ENCODE assay signal across 25 cellular contexts in genomic region chr1:178714453-178714852, GRCh38. TPM values are rescaled to one million over a fixed set of nuclear protein-coding genes. Genes with fewer than 3 reads are reported as not detected.
A peak's percentile ranks its signal among the peaks of the same experiment; 100 is the strongest.
DNase-seq lines count a peak whose midpoint lies in the region; ATAC-seq, FAIRE-seq and TF ChIP-seq lines count a peak whose summit lies in the region.
"Had no signal": no experiment of that assay in that cellular context is flagged by ENCODE, and none has a peak within 500 bp of the region (broad histone marks: within the 10 kb centered on the region; RNA-seq: fewer than 3 reads in every experiment).

No MANE protein-coding gene starts in this region.

- in situ Hi-C loops in HepG2 (cut with HindIII; ENCODE audit: extremely low pct_ligation_motif_present, low pct_unique_long_range_greater_than_20kb) = no loop called here

- H3K79me1 ChIP-seq in mesenchymal stem cell (replicated peaks; ENCODE audit: low read length, poor library complexity, severe bottlenecking) = no peaks in the 10 kb centered on the region

- no peak overlapping the region for H3K23ac ChIP-seq in mesenchymal stem cell (ENCODE audit: low read length in 2 of 2)

- no peaks in the 10 kb centered on the region for H3K9me2 ChIP-seq in OCI-LY1 (ENCODE audit: low read depth, low read length)

- H4K8ac ChIP-seq in mesenchymal stem cell (ENCODE audit: low read length) = no peak overlapping the region

- H3K27ac ChIP-seq in HepG2 (ENCODE audit: extremely low read length, insufficient read depth, low read length) (no peak overlapping the region), right lobe of liver (no peak overlapping the region), OCI-LY1 (ENCODE audit: low read depth, low read length, poor library complexity, severe bottlenecking) (peak overlapping the region; percentile 21), mesenchymal stem cell (ENCODE audit: low read length, poor library complexity, severe bottlenecking) (no peak overlapping the region), left lung (no peak overlapping the region)
- H3K27ac ChIP-seq: 22Rv1; A549; BLaER1 treated with 17β-estradiol and CSF1 and Interleukin-3, amounts not matched to agents 10 nM and 100 nM had no signal

- H3K9me3 ChIP-seq in HepG2 (ENCODE audit: low read length) = no peaks in the 10 kb centered on the region
- H3K9me3 ChIP-seq in right lobe of liver = no peaks in the 10 kb centered on the region
- no peaks in the 10 kb centered on the region for H3K9me3 ChIP-seq in OCI-LY1 (ENCODE audit: low read length)
- no peaks in the 10 kb centered on the region for H3K9me3 ChIP-seq in mesenchymal stem cell (ENCODE audit: control insufficient read depth, low read length)
- no peaks in the 10 kb centered on the region for H3K9me3 ChIP-seq in left lung
- H3K9me3 ChIP-seq: A549; BE2C; BLaER1 treated with 17β-estradiol and CSF1 and Interleukin-3, amounts not matched to agents 10 nM and 100 nM; HAP-1 had no signal

- H3K4me2 ChIP-seq in HepG2 (ENCODE audit: low read depth, low read length) (no peak overlapping the region), OCI-LY1 (ENCODE audit: low read length) (no peak overlapping the region), mesenchymal stem cell (ENCODE audit: low read length, poor library complexity, severe bottlenecking) (no peak overlapping the region)
- H3K4me2 ChIP-seq: A549; BLaER1 treated with 17β-estradiol and CSF1 and Interleukin-3, amounts not matched to agents 10 nM and 100 nM; GM23338 had no signal

- no peak overlapping the region for H3K4me3 ChIP-seq in HepG2 (replicated peaks in 1 of 3; ENCODE audit: insufficient read depth in 1 of 3, low read depth in 2 of 3, low read length in 3 of 3)
- no peak overlapping the region for H3K4me3 ChIP-seq in right lobe of liver
- H3K4me3 ChIP-seq in OCI-LY1 (ENCODE audit: low read depth, low read length, poor library complexity, severe bottlenecking) = no peak overlapping the region
- H3K4me3 ChIP-seq in mesenchymal stem cell (ENCODE audit: insufficient read depth in 1 of 2, low read depth in 1 of 2, low read length in 2 of 2) = no peak overlapping the region
- H3K4me3 ChIP-seq in left lung = no peak overlapping the region
- H3K4me3 ChIP-seq: A549; BLaER1 treated with 17β-estradiol and CSF1 and Interleukin-3, amounts not matched to agents 10 nM and 100 nM; GM23338; HAP-1 had no signal

- peak overlapping the region; percentile 37 for H2AK5ac ChIP-seq in mesenchymal stem cell (ENCODE audit: low read length, severe bottlenecking)

- BruUV-seq in HepG2 (replicated peaks; lab: Mats Ljungman, UMichigan) = no TSS peak

- no peak overlapping the region for H2BK120ac ChIP-seq in mesenchymal stem cell (ENCODE audit: low read depth, low read length)

- H3K14ac ChIP-seq in mesenchymal stem cell (ENCODE audit: low read length in 2 of 2) = no peak overlapping the region

- TF ChIP-seq CTCF in HepG2 (CRISPR knock-in tag; IDR thresholded peaks at IDR 0.05) (no peak), right lobe of liver (IDR thresholded peaks at IDR 0.05) (no peak), OCI-LY1 (IDR thresholded peaks at IDR 0.05; ENCODE audit: low read length) (no peak), left lung (IDR thresholded peaks at IDR 0.05) (no peak)

- CTCF ChIA-PET in HepG2 (lab: Yijun Ruan, JAX; ENCODE audit: low intra/inter-chr PET ratio, low total read pairs) = no interaction called here

- H3K18ac ChIP-seq in mesenchymal stem cell (ENCODE audit: low read depth in 1 of 2, low read length in 2 of 2) = no peak overlapping the region

- H3K9ac ChIP-seq in HepG2 (ENCODE audit: insufficient read depth, low read depth, low read length) (no peak overlapping the region), OCI-LY1 (ENCODE audit: low read length) (no peak overlapping the region), mesenchymal stem cell (ENCODE audit: low read length) (no peak overlapping the region)
- H3K9ac ChIP-seq: BLaER1 treated with 17β-estradiol and CSF1 and Interleukin-3, amounts not matched to agents 10 nM and 100 nM had no signal

- H2BK12ac ChIP-seq in mesenchymal stem cell (ENCODE audit: low read length in 2 of 2) = no peak overlapping the region

- TF ChIP-seq RAD21 in HepG2 (CRISPR knock-in tag; IDR thresholded peaks at IDR 0.05) = no peak

- H3K36me3 ChIP-seq in HepG2 (replicated peaks in 1 of 2; ENCODE audit: control insufficient read depth in 1 of 2, insufficient read depth in 2 of 2, low read length in 2 of 2) = no peaks in the 10 kb centered on the region
- no peaks in the 10 kb centered on the region for H3K36me3 ChIP-seq in right lobe of liver
- H3K36me3 ChIP-seq in OCI-LY1 (ENCODE audit: insufficient read depth, low read length) = peaks cover 4% of the 10 kb centered on the region; the same call in 1 of the 2 replicates
- H3K36me3 ChIP-seq in mesenchymal stem cell (ENCODE audit: control insufficient read depth in 1 of 2, insufficient read depth in 2 of 2, low read depth in 1 of 2, low read length in 2 of 2) = no peaks in the 10 kb centered on the region
- H3K36me3 ChIP-seq in left lung = no peaks in the 10 kb centered on the region
- H3K36me3 ChIP-seq: BE2C; BLaER1 treated with 17β-estradiol and CSF1 and Interleukin-3, amounts not matched to agents 10 nM and 100 nM; HAP-1 had no signal

- intact Hi-C loops in HepG2 (cut with micrococcal nuclease; ENCODE audit: unreplicated experiment) (no loop called here), right lobe of liver (cut with DNase I) (no loop called here), left lung (cut with DNase I) (no loop called here)

- POLR2A ChIA-PET in HepG2 (lab: Yijun Ruan, JAX) = no interaction called here

- H3K4me1 ChIP-seq in HepG2 (ENCODE audit: insufficient read depth, low read length) (peaks cover 10% of the 10 kb centered on the region; the same call in 1 of the 2 replicates), right lobe of liver (no peaks in the 10 kb centered on the region), OCI-LY1 (ENCODE audit: insufficient read depth, low read length, severe bottlenecking) (peaks cover 43% of the 10 kb centered on the region), mesenchymal stem cell (ENCODE audit: control insufficient read depth, insufficient read depth, low read depth, low read length) (peaks cover 7% of the 10 kb centered on the region), left lung (no peaks in the 10 kb centered on the region)
- H3K4me1 ChIP-seq: A549; BE2C; BLaER1 treated with 17β-estradiol and CSF1 and Interleukin-3, amounts not matched to agents 10 nM and 100 nM; HAP-1 had no signal

- H3K79me2 ChIP-seq in HepG2 (ENCODE audit: insufficient read depth, low read length) (no peaks in the 10 kb centered on the region), OCI-LY1 (ENCODE audit: insufficient read depth, low read length) (no peaks in the 10 kb centered on the region)

- no peak for TF ChIP-seq POLR2A in HepG2 (IDR thresholded peaks at IDR 0.05; ENCODE audit: insufficient read depth in 1 of 2, low read depth in 2 of 2, low read length in 2 of 2)
- no peak for TF ChIP-seq POLR2A in right lobe of liver (IDR thresholded peaks at IDR 0.05)

- no peak for TF ChIP-seq EP300 in HepG2 (IDR thresholded peaks at IDR 0.05; ENCODE audit: low read depth in 2 of 2, low read length in 2 of 2)
- TF ChIP-seq EP300 in HepG2 (CRISPR knock-in tag; IDR thresholded peaks at IDR 0.05; ENCODE audit: borderline replicate concordance) = no peak

- ATAC-seq in HepG2 (no peak), right lobe of liver (no peak), left lung (no peak)
- ATAC-seq: A549, GM23338 had no signal

- H3K27me3 ChIP-seq in HepG2 (ENCODE audit: control insufficient read depth in 1 of 2, insufficient read depth in 2 of 2, low read length in 2 of 2) (no peaks in the 10 kb centered on the region; a peak in 2 of 5 replicates), right lobe of liver (no peaks in the 10 kb centered on the region), OCI-LY1 (ENCODE audit: insufficient read depth, low read length) (no peaks in the 10 kb centered on the region), mesenchymal stem cell (ENCODE audit: control insufficient read depth in 1 of 2, insufficient read depth in 1 of 2, low read length in 2 of 2) (no peaks in the 10 kb centered on the region), left lung (no peaks in the 10 kb centered on the region)
- H3K27me3 ChIP-seq: BE2C; BLaER1 treated with 17β-estradiol and CSF1 and Interleukin-3, amounts not matched to agents 10 nM and 100 nM had no signal

- H2AFZ ChIP-seq in HepG2 (ENCODE audit: low read length) (no peak overlapping the region), OCI-LY1 (ENCODE audit: low read length) (no peak overlapping the region), mesenchymal stem cell (ENCODE audit: low read depth, low read length) (no peak overlapping the region)

- no peak overlapping the region for H2BK5ac ChIP-seq in mesenchymal stem cell (ENCODE audit: low read depth, low read length, poor library complexity, severe bottlenecking)

- DNase-seq in HepG2 (ENCODE audit: low spot score) = no peak
- DNase-seq in right lobe of liver = no peak
- DNase-seq in mesenchymal stem cell = no peak
- DNase-seq in left lung = no peak
- no peak for DNase-seq in inferior parietal cortex (ENCODE audit: extremely low spot score)
- no peak for DNase-seq in A172 (ENCODE audit: low spot score)
- DNase-seq: ACHN; AML-193; BE2C; CD4-positive, alpha-beta T cell; CD8-positive, alpha-beta memory T cell; DMS 273 treated with DMSO at 0.1 percent for 48 hours; DMS53; DMS79 treated with DMSO at 0.1 percent for 48 hours; GF-D8; HFFc6 had no signal

- no peak for FAIRE-seq in HepG2 (lab: Jason Lieb, UNC)
- FAIRE-seq: A549, GM12891, GM18507, H54 had no signal

- no peak overlapping the region for H2BK15ac ChIP-seq in mesenchymal stem cell (ENCODE audit: low read depth, poor library complexity, severe bottlenecking)

- H4K20me1 ChIP-seq in HepG2 (ENCODE audit: insufficient read depth, low read length) (no peaks in the 10 kb centered on the region), OCI-LY1 (ENCODE audit: insufficient read depth, low read length) (no peaks in the 10 kb centered on the region)
- H4K20me1 ChIP-seq: BLaER1 treated with 17β-estradiol and CSF1 and Interleukin-3, amounts not matched to agents 10 nM and 100 nM had no signal

- WGBS in HepG2 (ENCODE audit: low lambda C conversion rate) = 52% methylated on average over 4 of the region's 4 CpGs
- WGBS in right lobe of liver (ENCODE audit: insufficient coverage, low coverage, low lambda C conversion rate, missing lambda C conversion rate) = 81% methylated on average over 3 of the region's 4 CpGs
- WGBS in mesenchymal stem cell = 78% methylated on average over 4 of the region's 4 CpGs

- no peaks in the 10 kb centered on the region; the same call in 1 of the 2 replicates for H3F3A ChIP-seq in OCI-LY1 (ENCODE audit: insufficient read depth, low read length)

- H4K91ac ChIP-seq in mesenchymal stem cell (ENCODE audit: low read length) = no peak overlapping the region

- H3K4ac ChIP-seq in mesenchymal stem cell (ENCODE audit: low read depth in 1 of 2, low read length in 2 of 2) = no peak overlapping the region

RNA-seq across cellular contexts. Expression of gene RALGPS2, which starts 10.6 kb away (rescaled TPM):
- total RNA-seq in HepG2 (2016; rRNA removed; fragmentation: Illumina TruSeq; extraction: Trizol) = 36.0 and 58.5 TPM in 2 replicates
- total RNA-seq in HepG2 (2016; cell fraction: cytosol; rRNA removed; fragmentation: Illumina TruSeq; extraction: Trizol; ENCODE audit: low read depth) = 6.8 and 7.6 TPM in 2 replicates
- total RNA-seq in HepG2 (2016; cell fraction: insoluble cytoplasmic fraction; rRNA removed; fragmentation: Illumina TruSeq; extraction: Trizol) = 35.5 and 53.0 TPM in 2 replicates
- total RNA-seq in HepG2 (2016; cell fraction: membrane; rRNA removed; fragmentation: Illumina TruSeq; extraction: Trizol) = 22.3 and 27.2 TPM in 2 replicates
- total RNA-seq in HepG2 (2016; cell fraction: nucleus; rRNA removed; fragmentation: Illumina TruSeq; extraction: Trizol) = 42.6 and 46.4 TPM in 2 replicates
- 14.4 and 15.6 TPM in 2 replicates for polyA plus RNA-seq in HepG2 (2011; rRNA removed)
- polyA plus RNA-seq in HepG2 (2011; cell fraction: cytosol; rRNA removed) = 4.4 and 7.3 TPM in 2 replicates
- polyA plus RNA-seq in HepG2 (2011; cell fraction: nucleus; rRNA removed) = 20.7 and 26.9 TPM in 2 replicates
- polyA plus RNA-seq in HepG2 (2012) = 15.1 and 24.2 TPM in 2 replicates
- 2.5 and 3.0 TPM in 2 replicates for polyA plus RNA-seq in HepG2 (2016; cell fraction: cytosol; fragmentation: Illumina TruSeq; extraction: Trizol; ENCODE audit: low read depth)
- polyA plus RNA-seq in HepG2 (2016; cell fraction: insoluble cytoplasmic fraction; fragmentation: Illumina TruSeq; extraction: Trizol; ENCODE audit: low read depth) = 23.3 and 24.9 TPM in 2 replicates
- 6.2 and 6.7 TPM in 2 replicates for polyA plus RNA-seq in HepG2 (2016; cell fraction: membrane; fragmentation: Illumina TruSeq; extraction: Trizol; ENCODE audit: low read depth)
- 36.6 and 47.8 TPM in 2 replicates for polyA plus RNA-seq in HepG2 (2016; cell fraction: nucleus; fragmentation: Illumina TruSeq; extraction: Trizol; ENCODE audit: insufficient read depth, low read depth)
- 12.8 and 14.0 TPM in 2 replicates for polyA minus RNA-seq in HepG2 (2011; rRNA and poly(A)+ RNA removed; ENCODE audit: low replicate concordance)
- polyA minus RNA-seq in HepG2 (2011; cell fraction: cytosol; rRNA and poly(A)+ RNA removed) = 29.6 and 36.9 TPM in 2 replicates
- 138 and 149 TPM in 2 replicates for polyA minus RNA-seq in HepG2 (2011; cell fraction: nucleus; rRNA and poly(A)+ RNA removed)
- 10 to 100 TPM; 21.0 to 38.3 (median 28.4) TPM for total RNA-seq in right lobe of liver
- 10.1 TPM for polyA plus RNA-seq in mesenchymal stem cell (2013, experiment 1 of 2)
- polyA plus RNA-seq in mesenchymal stem cell (2013, experiment 2 of 2) = 8.5 TPM
- 10 to 100 TPM in 1 of 2 donors, 1 to 10 TPM in 1; 9.0 to 10.5 TPM for total RNA-seq in left lung
- 13.5 and 16.5 TPM in 2 replicates for total RNA-seq in A172 (2014; rRNA removed; shearing (Covaris generic))
